In the genomic region with DNA sequence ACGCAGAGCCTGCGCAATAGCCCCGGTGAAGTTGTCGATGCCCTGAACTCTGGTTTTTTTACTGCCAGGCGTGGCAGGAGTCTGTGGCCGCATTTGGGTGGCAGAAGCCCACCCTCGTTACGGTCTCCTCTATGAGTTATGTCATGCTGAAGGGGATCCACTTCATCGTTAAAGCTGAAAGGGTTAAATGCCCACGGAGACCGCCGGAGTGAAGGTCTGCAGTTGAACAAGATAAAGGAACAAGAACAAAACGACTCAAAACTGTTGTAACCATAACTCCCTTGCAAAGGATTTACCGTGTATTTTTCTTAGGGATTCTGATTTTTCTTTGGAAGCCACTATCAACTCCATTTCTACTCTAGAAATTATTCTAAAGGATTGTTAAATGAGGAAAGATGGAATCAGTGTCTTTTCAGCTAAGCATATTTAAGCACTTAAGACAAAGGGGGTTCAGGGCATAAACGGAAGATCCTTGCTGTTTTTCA, we compare ENCODE assay signal across 8 cellular contexts. TPM values are rescaled to one million over a fixed set of nuclear protein-coding genes. Genes with fewer than 3 reads are reported as not detected.
A peak's percentile ranks its signal among the peaks of the same experiment; 100 is the strongest.
DNase-seq lines count a peak whose midpoint lies in the region; ATAC-seq and TF ChIP-seq lines count a peak whose summit lies in the region.

No MANE protein-coding gene starts in this region.

- POLR2A ChIA-PET in naive thymus-derived CD8-positive, alpha-beta T cell (lab: Charles Lee), result interaction anchor here (0.8 to 5.1 kb wide), 8 partner anchors 11 to 61 kb away, joined by 3 to 75 read pairs (median 14); no protein-coding TSS in a partner anchor

- no peak for DNase-seq in AG10803 (ENCODE audit: low read depth)
- no peak for DNase-seq in choroid plexus epithelial cell (ENCODE audit: low read depth)
- DNase-seq in naive thymus-derived CD8-positive, alpha-beta T cell, result no peak
- no peak for DNase-seq in effector CD8-positive, alpha-beta T cell (lab: John Stamatoyannopoulos, UW)
- DNase-seq in stimulated activated naive CD4-positive, alpha-beta T cell (lab: John Stamatoyannopoulos, UW), result no peak

- no peaks in the 10 kb centered on the region for H3K27me3 Mint-ChIP-seq in IgD-negative memory B cell
- no peaks in the 10 kb centered on the region for H3K27me3 Mint-ChIP-seq in naive thymus-derived CD8-positive, alpha-beta T cell

- H3K9me3 Mint-ChIP-seq in IgD-negative memory B cell, result no peaks in the 10 kb centered on the region
- no peaks in the 10 kb centered on the region for H3K9me3 Mint-ChIP-seq in naive thymus-derived CD8-positive, alpha-beta T cell

- peak overlapping the region; percentile 87 to 99 (median 98) for H3K27ac Mint-ChIP-seq in IgD-negative memory B cell
- H3K27ac Mint-ChIP-seq in naive thymus-derived CD8-positive, alpha-beta T cell, result peak overlapping the region; percentile 91 to 98 (median 94)

- H3K4me1 Mint-ChIP-seq in IgD-negative memory B cell, result peaks cover 15 to 37% (median 34%) of the 10 kb centered on the region in 3 donors
- H3K4me1 Mint-ChIP-seq in naive thymus-derived CD8-positive, alpha-beta T cell, result peaks cover 22 to 41% (median 40%) of the 10 kb centered on the region in 4 donors

- no peak for TF ChIP-seq CTCF in AG10803 (conservative IDR thresholded peaks at IDR 0.05; ENCODE audit: low read length)
- no peak for TF ChIP-seq CTCF in choroid plexus epithelial cell (conservative IDR thresholded peaks at IDR 0.05; ENCODE audit: low read depth, low read length)

- H3K4me3 Mint-ChIP-seq in IgD-negative memory B cell, result peak overlapping the region; percentile 82 to 98 (median 96)
- H3K4me3 Mint-ChIP-seq in naive thymus-derived CD8-positive, alpha-beta T cell, result peak overlapping the region; percentile 88 to 98 (median 94)

- H3K4me3 ChIP-seq in AG10803 (ENCODE audit: low read length), result peak overlapping the region; percentile 86
- peak overlapping the region; percentile 82 for H3K4me3 ChIP-seq in choroid plexus epithelial cell (ENCODE audit: low read depth, low read length)

- ATAC-seq in naive thymus-derived CD8-positive, alpha-beta T cell, result no peak
- ATAC-seq in GM21528 (IDR thresholded peaks at IDR 0.05; ENCODE audit: low FRiP score, unreplicated experiment) (no peak), HG03095 (IDR thresholded peaks at IDR 0.05; ENCODE audit: unreplicated experiment) (no peak)

- peaks cover 8% of the 10 kb centered on the region for H3K36me3 Mint-ChIP-seq in IgD-negative memory B cell
- peaks cover 0 to 5% (median 2%) of the 10 kb centered on the region in 3 donors for H3K36me3 Mint-ChIP-seq in naive thymus-derived CD8-positive, alpha-beta T cell

RNA-seq across cellular contexts. Expression of gene ELOVL5, which starts 0.5 kb away (rescaled TPM):
- polyA plus RNA-seq in IgD-negative memory B cell, result 156 TPM
- 10 to 100 TPM; 59.4 to 67.4 TPM for total RNA-seq in naive thymus-derived CD8-positive, alpha-beta T cell
- polyA plus RNA-seq in naive thymus-derived CD8-positive, alpha-beta T cell, result 10 to 100 TPM; 32.5 to 38.1 (median 33.0) TPM
